ENCODE assay signal across 13 cellular contexts in the genomic region with DNA sequence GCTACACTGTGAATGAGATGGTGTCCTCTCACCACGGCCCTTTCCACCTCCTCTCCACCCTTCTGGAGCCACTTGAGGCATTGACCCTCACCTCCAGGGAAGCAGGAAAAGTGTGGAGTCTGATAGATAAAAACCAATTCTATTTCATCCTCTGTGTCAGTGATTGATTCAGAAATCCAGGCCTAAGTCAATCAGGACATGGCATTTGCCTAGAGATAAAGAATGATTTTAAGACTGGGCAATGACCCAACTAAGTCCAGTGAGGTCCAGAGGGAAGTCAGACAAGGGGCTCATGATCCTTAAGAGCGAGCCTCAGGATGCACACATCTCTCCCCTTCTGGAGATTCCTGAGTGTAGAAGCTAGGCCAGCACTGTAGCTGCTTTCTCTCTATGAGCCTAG.
"Had no signal": no experiment of that assay in that cellular context is flagged by ENCODE, and none has a peak within 500 bp of the region (broad histone marks: within the 10 kb centered on the region; RNA-seq: fewer than 3 reads in every experiment).

No MANE protein-coding gene starts in this region.

- H3K9me3 ChIP-seq: MG63, SK-N-SH had no signal

- H3K36me3 ChIP-seq: MG63 had no signal

- H3K4me2 ChIP-seq: KMS-11, SK-N-SH had no signal

- H3K4me3 ChIP-seq: MG63 had no signal

- H3K27ac ChIP-seq: KMS-11, RWPE1 had no signal

- H3K27me3 ChIP-seq: MG63 had no signal

- DNase-seq: MG63, NCI-H1092, NCI-H1417 treated with DMSO at 0.1 percent for 48 hours, NCI-H2081, NCI-H2107, NCI-H2171, NCI-H226, NCI-H510A, NCI-H524 treated with DMSO at 0.1 percent for 48 hours, NCI-H774 had no signal
